ENCODE assay signal across 15 cellular contexts in the genomic region with DNA sequence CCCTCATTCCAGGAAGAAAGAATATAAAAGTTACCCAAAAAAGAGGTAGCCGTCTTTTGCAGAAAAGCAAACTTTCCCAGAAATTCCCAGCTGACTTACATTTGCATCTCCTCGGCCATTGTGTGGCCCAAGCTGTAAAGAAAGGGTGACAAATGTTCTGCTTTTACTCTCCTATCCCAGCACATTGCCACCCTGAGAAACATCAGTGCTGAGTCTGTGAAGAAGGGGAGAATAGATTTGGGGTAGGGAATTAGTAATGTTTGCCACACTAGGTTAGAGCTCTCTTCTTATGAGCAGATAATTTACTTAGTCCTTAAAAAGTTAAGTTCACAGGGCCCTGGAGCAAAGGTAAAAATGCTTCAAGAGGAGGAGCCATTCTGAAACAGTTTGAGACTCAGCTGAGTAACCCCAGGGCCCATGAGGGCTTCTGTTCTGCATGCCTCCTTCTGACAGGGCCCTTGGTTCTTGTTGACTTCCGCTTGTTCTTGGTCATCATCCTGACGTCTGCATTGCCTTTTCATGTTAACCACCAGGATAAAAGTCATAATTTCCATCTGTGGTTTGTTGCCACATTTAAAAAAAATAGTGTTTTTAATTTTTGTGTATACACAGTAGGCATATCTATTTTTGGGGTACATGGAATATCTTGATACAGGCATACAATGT.
A peak's percentile ranks its signal among the peaks of the same experiment; 100 is the strongest.
DNase-seq lines count a peak whose midpoint lies in the region; ATAC-seq and TF ChIP-seq lines count a peak whose summit lies in the region.
"Had no signal": no experiment of that assay in that cellular context is flagged by ENCODE, and none has a peak within 500 bp of the region (broad histone marks: within the 10 kb centered on the region; RNA-seq: fewer than 3 reads in every experiment).

No MANE protein-coding gene starts in this region.

- H3K27me3 ChIP-seq in CD8-positive, alpha-beta T cell (ENCODE audit: insufficient read depth, low read length): no peaks in the 10 kb centered on the region
- H3K27me3 ChIP-seq: spleen, tibial nerve had no signal

- TF ChIP-seq CTCF in CD8-positive, alpha-beta T cell (IDR thresholded peaks at IDR 0.05): no peak
- no peak for TF ChIP-seq CTCF in natural killer cell (IDR thresholded peaks at IDR 0.05)

- H3K36me3 ChIP-seq in CD8-positive, alpha-beta T cell (ENCODE audit: insufficient read depth, low read length): no peaks in the 10 kb centered on the region
- H3K36me3 ChIP-seq: spleen, tibial nerve had no signal

- DNase-seq in CD8-positive, alpha-beta T cell: peak in 3 of 7 experiments; percentile 45 to 76 (median 50)
- DNase-seq in T-helper 17 cell (no peak), natural killer cell (no peak), midbrain (lab: John Stamatoyannopoulos, UW) (no peak)
- DNase-seq: endodermal cell, NCI-H1048, spleen had no signal

- intact Hi-C loops in CD8-positive, alpha-beta T cell (cut with DNase I, micrococcal nuclease): loop anchor here (1.0 to 5.0 kb wide), 4 partner anchors 17 to 41 kb away; no protein-coding TSS in a partner anchor
- intact Hi-C loops in natural killer cell (cut with micrococcal nuclease): no loop called here

- H3K9me3 ChIP-seq in CD8-positive, alpha-beta T cell (ENCODE audit: low read length): no peaks in the 10 kb centered on the region
- no peaks in the 10 kb centered on the region for H3K9me3 ChIP-seq in T-helper 17 cell (ENCODE audit: control insufficient read depth, low read length, poor library complexity, severe bottlenecking)
- H3K9me3 ChIP-seq: spleen, tibial nerve had no signal

- H3K4me1 ChIP-seq in CD8-positive, alpha-beta T cell (ENCODE audit: insufficient read depth, low read length): peaks cover 31% of the 10 kb centered on the region
- H3K4me1 ChIP-seq: spleen, tibial nerve had no signal

- no peak overlapping the region for H3K4me3 ChIP-seq in CD8-positive, alpha-beta T cell (ENCODE audit: low read depth, low read length)
- H3K4me3 ChIP-seq: spleen, tibial nerve had no signal

- H3K4me3 Mint-ChIP-seq in CD8-positive, alpha-beta T cell: peak overlapping the region; percentile 26
- no peak overlapping the region for H3K4me3 Mint-ChIP-seq in T-helper 17 cell
- peak overlapping the region; percentile 61 for H3K4me3 Mint-ChIP-seq in activated T-helper 17 cell treated with anti-CD3 and anti-CD28 coated beads, Interleukin-2, amount 50 U/mL, for 72 hours
- peak overlapping the region; percentile 18 for H3K4me3 Mint-ChIP-seq in natural killer cell
- H3K4me3 Mint-ChIP-seq: endodermal cell, WTC11 had no signal

- POLR2A ChIA-PET in CD8-positive, alpha-beta T cell (lab: Charles Lee): interaction anchor here (0.7 to 1.4 kb wide), 4 partner anchors 17 to 100 kb away, joined by 3 to 4 read pairs (median 3); no protein-coding TSS in a partner anchor

- H3K27me3 Mint-ChIP-seq in CD8-positive, alpha-beta T cell (ENCODE audit: low read depth): no peaks in the 10 kb centered on the region
- H3K27me3 Mint-ChIP-seq in T-helper 17 cell: peaks cover 11% of the 10 kb centered on the region
- H3K27me3 Mint-ChIP-seq in activated T-helper 17 cell treated with anti-CD3 and anti-CD28 coated beads, Interleukin-2, amount 50 U/mL, for 72 hours: peaks cover 5% of the 10 kb centered on the region
- H3K27me3 Mint-ChIP-seq in natural killer cell (ENCODE audit: low read depth in 2 of 2): no peaks in the 10 kb centered on the region
- H3K27me3 Mint-ChIP-seq: progenitor cell of endocrine pancreas had no signal

- CTCF ChIA-PET in CD8-positive, alpha-beta T cell (lab: Charles Lee): interaction anchor here (0.8 to 0.9 kb wide), 2 partner anchors 12 to 100 kb away, joined by 3 read pairs; no protein-coding TSS in a partner anchor

- peak overlapping the region; percentile 88 for H3K27ac Mint-ChIP-seq in CD8-positive, alpha-beta T cell
- H3K27ac Mint-ChIP-seq in T-helper 17 cell: no peak overlapping the region
- peak overlapping the region; percentile 86 for H3K27ac Mint-ChIP-seq in activated T-helper 17 cell treated with anti-CD3 and anti-CD28 coated beads, Interleukin-2, amount 50 U/mL, for 72 hours
- H3K27ac Mint-ChIP-seq in natural killer cell: peak overlapping the region; percentile 78 to 86
- H3K27ac Mint-ChIP-seq: endodermal cell, progenitor cell of endocrine pancreas, WTC11 had no signal

- H3K9me3 Mint-ChIP-seq in CD8-positive, alpha-beta T cell: no peaks in the 10 kb centered on the region
- no peaks in the 10 kb centered on the region for H3K9me3 Mint-ChIP-seq in activated T-helper 17 cell treated with anti-CD3 and anti-CD28 coated beads, Interleukin-2, amount 50 U/mL, for 72 hours
- no peaks in the 10 kb centered on the region for H3K9me3 Mint-ChIP-seq in natural killer cell
- H3K9me3 Mint-ChIP-seq: endodermal cell, WTC11 had no signal

- H3K4me1 Mint-ChIP-seq in CD8-positive, alpha-beta T cell (ENCODE audit: low read depth): peaks cover 49% of the 10 kb centered on the region
- H3K4me1 Mint-ChIP-seq in T-helper 17 cell: peaks cover 4% of the 10 kb centered on the region
- peaks cover 11% of the 10 kb centered on the region for H3K4me1 Mint-ChIP-seq in activated T-helper 17 cell treated with anti-CD3 and anti-CD28 coated beads, Interleukin-2, amount 50 U/mL, for 72 hours
- H3K4me1 Mint-ChIP-seq in natural killer cell: peaks cover 8 to 12% of the 10 kb centered on the region in 2 donors

- peak overlapping the region; percentile 24 for H3K27ac ChIP-seq in CD8-positive, alpha-beta T cell (ENCODE audit: low read depth, low read length)
- H3K27ac ChIP-seq: spleen, tibial nerve had no signal

- H3K36me3 Mint-ChIP-seq in CD8-positive, alpha-beta T cell: no peaks in the 10 kb centered on the region
- H3K36me3 Mint-ChIP-seq in T-helper 17 cell (ENCODE audit: low read depth) (peaks cover 2% of the 10 kb centered on the region), natural killer cell (no peaks in the 10 kb centered on the region)
- H3K36me3 Mint-ChIP-seq in activated T-helper 17 cell treated with anti-CD3 and anti-CD28 coated beads, Interleukin-2, amount 50 U/mL, for 72 hours (ENCODE audit: low read depth): peaks cover 8% of the 10 kb centered on the region
- H3K36me3 Mint-ChIP-seq: WTC11 had no signal

- peak; percentile 95 for ATAC-seq in CD8-positive, alpha-beta T cell
- ATAC-seq in T-helper 17 cell: peak; percentile 93
- peak; percentile 98 for ATAC-seq in activated T-helper 17 cell treated with anti-CD3 and anti-CD28 coated beads, Interleukin-2, amount 50 U/mL, for 72 hours (replicated peaks)
- ATAC-seq in natural killer cell: peak; percentile 83 to 95 (median 94)
- no peak for ATAC-seq in HG03571 (IDR thresholded peaks at IDR 0.05; ENCODE audit: unreplicated experiment)
- ATAC-seq in GM21723 (IDR thresholded peaks at IDR 0.05; ENCODE audit: unreplicated experiment): no peak
- no peak for ATAC-seq in HG03159 (IDR thresholded peaks at IDR 0.05; ENCODE audit: unreplicated experiment)
- ATAC-seq: left lobe of liver, WTC11 had no signal

Comparison
In these comparisons a context has a peak if more than half of its experiments do, and no peak if none do; other contexts are left out.
1. ATAC-seq: peak in CD8-positive, alpha-beta T cell (single experiment), T-helper 17 cell (single experiment), activated T-helper 17 cell treated with anti-CD3 and anti-CD28 coated beads, Interleukin-2, amount 50 U/mL, for 72 hours (single experiment) and natural killer cell (3 of 3); none in HG03571 (single experiment), GM21723 (single experiment) and HG03159 (single experiment).